ENCODE assay signal across 8 cellular contexts in genomic region chr2:195533771-195534642, GRCh38.
A peak's percentile ranks its signal among the peaks of the same experiment; 100 is the strongest.
DNase-seq lines count a peak whose midpoint lies in the region; ATAC-seq, FAIRE-seq and TF ChIP-seq lines count a peak whose summit lies in the region.

No MANE protein-coding gene starts in this region.

- H3K4me1 ChIP-seq in gastroesophageal sphincter (peaks cover 0 to 12% (median 8%) of the 10 kb centered on the region in 3 donors), small intestine (ENCODE audit: control insufficient read depth in 2 of 2, insufficient read depth in 1 of 2, low read depth in 1 of 2, low read length in 1 of 2) (peaks cover 4 to 13% of the 10 kb centered on the region in 2 donors)

- peak overlapping the region; percentile 99 for H3K27ac Mint-ChIP-seq in activated T-cell treated with anti-CD3 and anti-CD28 coated beads, Interleukin-2, amount 50 U/mL, for 72 hours

- no peaks in the 10 kb centered on the region for H3K27me3 Mint-ChIP-seq in activated T-cell treated with anti-CD3 and anti-CD28 coated beads, Interleukin-2, amount 50 U/mL, for 72 hours (ENCODE audit: low read depth)

- H3K36me3 ChIP-seq in gastroesophageal sphincter: no peaks in the 10 kb centered on the region
- H3K36me3 ChIP-seq in small intestine (ENCODE audit: control insufficient read depth in 2 of 2, insufficient read depth in 2 of 2, low read length in 2 of 2): no peaks in the 10 kb centered on the region

- no peaks in the 10 kb centered on the region for H3K27me3 ChIP-seq in gastroesophageal sphincter
- H3K27me3 ChIP-seq in small intestine (ENCODE audit: control insufficient read depth in 2 of 2, insufficient read depth in 2 of 2, low read length in 2 of 2): no peaks in the 10 kb centered on the region

- peak overlapping the region; percentile 70 to 98 for H3K4me3 Mint-ChIP-seq in activated T-cell treated with anti-CD3 and anti-CD28 coated beads, Interleukin-2, amount 50 U/mL, for 72 hours

- WGBS in gastroesophageal sphincter (ENCODE audit: low coverage in 1 of 2), 2 donors: 51 to 55% methylated on average over 6 to 8 of the region's 8 CpGs
- WGBS in small intestine, 3 donors: 69 to 82% (median 70%) methylated on average over 8 of the region's 8 CpGs

- H3K9me3 Mint-ChIP-seq in activated T-cell treated with anti-CD3 and anti-CD28 coated beads, Interleukin-2, amount 50 U/mL, for 72 hours: peaks cover 0 to 4% of the 10 kb centered on the region in 2 donors

- DNase-seq in AG20443 (ENCODE audit: low spot score) (peak; percentile 84), NCI-H69 (lab: John Stamatoyannopoulos, UW) (peak; percentile 45), small intestine (peak; percentile 37), cortex of kidney (lab: John Stamatoyannopoulos, UW) (no peak), NCI-H2227 treated with DMSO at 0.1 percent for 48 hours (lab: John Stamatoyannopoulos, UW) (no peak)
- peak; percentile 81 to 86 for DNase-seq in activated T-cell treated with anti-CD3 and anti-CD28 coated beads, Interleukin-2, amount 50 U/mL, for 72 hours

- no peak for TF ChIP-seq CTCF in gastroesophageal sphincter (IDR thresholded peaks at IDR 0.05)

- ATAC-seq in GM21737 (IDR thresholded peaks at IDR 0.05; ENCODE audit: unreplicated experiment): peak; percentile 29
- peak; percentile 83 to 84 for ATAC-seq in activated T-cell treated with anti-CD3 and anti-CD28 coated beads, Interleukin-2, amount 50 U/mL, for 72 hours (replicated peaks in 1 of 2)
- ATAC-seq in gastroesophageal sphincter: peak; percentile 78

- H3K4me1 Mint-ChIP-seq in activated T-cell treated with anti-CD3 and anti-CD28 coated beads, Interleukin-2, amount 50 U/mL, for 72 hours (ENCODE audit: low read depth): peaks cover 88% of the 10 kb centered on the region

- H3K9me3 ChIP-seq in gastroesophageal sphincter (no peaks in the 10 kb centered on the region), small intestine (ENCODE audit: control insufficient read depth, low read depth) (no peaks in the 10 kb centered on the region)

- H3K4me3 ChIP-seq in gastroesophageal sphincter (no peak overlapping the region), small intestine (ENCODE audit: low read depth in 1 of 2, low read length in 2 of 2) (no peak overlapping the region)

- TF ChIP-seq POLR2A in gastroesophageal sphincter (IDR thresholded peaks at IDR 0.05): no peak

- no peak for FAIRE-seq in small intestine (lab: Jason Lieb, UNC)

- TF ChIP-seq EP300 in gastroesophageal sphincter (IDR thresholded peaks at IDR 0.05): no peak

- H3K36me3 Mint-ChIP-seq in activated T-cell treated with anti-CD3 and anti-CD28 coated beads, Interleukin-2, amount 50 U/mL, for 72 hours (ENCODE audit: insufficient read depth in 2 of 2): peaks cover 12 to 14% of the 10 kb centered on the region in 2 donors

- H3K27ac ChIP-seq in gastroesophageal sphincter (peak overlapping the region in 1 of 4 donors; percentile 39), small intestine (ENCODE audit: low read depth in 1 of 2, low read length in 1 of 2) (peak overlapping the region in 1 of 2 donors; percentile 80)

Comparison
In these comparisons a context has a peak if more than half of its experiments do, and no peak if none do; other contexts are left out.
1. DNase-seq: peak in AG20443 (single experiment), NCI-H69 (single experiment), activated T-cell treated with anti-CD3 and anti-CD28 coated beads, Interleukin-2, amount 50 U/mL, for 72 hours (2 of 2) and small intestine (single experiment); none in cortex of kidney (single experiment) and NCI-H2227 treated with DMSO at 0.1 percent for 48 hours (single experiment).
2. ATAC-seq: peak in every context shown above with its lines; median percentile 84 in activated T-cell treated with anti-CD3 and anti-CD28 coated beads, Interleukin-2, amount 50 U/mL, for 72 hours; 78 in gastroesophageal sphincter; 29 in GM21737.